ENCODE assay signal across 12 cellular contexts in genomic region chr10:24344279-24344678, GRCh38.
A peak's percentile ranks its signal among the peaks of the same experiment; 100 is the strongest.
DNase-seq lines count a peak whose midpoint lies in the region; TF ChIP-seq lines count a peak whose summit lies in the region.
"Had no signal": no experiment of that assay in that cellular context is flagged by ENCODE, and none has a peak within 500 bp of the region (broad histone marks: within the 10 kb centered on the region; RNA-seq: fewer than 3 reads in every experiment).

No MANE protein-coding gene starts in this region.

- in situ Hi-C loops in brain microvascular endothelial cell (cut with HindIII; ENCODE audit: low pct_ligation_motif_present, low sequenced_read_pairs): no loop called here

- H3K27me3 ChIP-seq in brain microvascular endothelial cell (replicated peaks): no peaks in the 10 kb centered on the region

- peak overlapping the region; percentile 1 for H3K4me3 Mint-ChIP-seq in mesothelial cell of epicardium
- H3K4me3 Mint-ChIP-seq: activated naive CD8-positive, alpha-beta T cell treated with anti-CD3 and anti-CD28 coated beads, Interleukin-2, amount 10 ng/mL, durations not matched to agents 7 days and 5 days; T-cell had no signal

- no peaks in the 10 kb centered on the region for H3K27me3 Mint-ChIP-seq in mesothelial cell of epicardium (ENCODE audit: low read depth)
- H3K27me3 Mint-ChIP-seq: activated naive CD8-positive, alpha-beta T cell treated with anti-CD3 and anti-CD28 coated beads, Interleukin-2, amount 10 ng/mL, durations not matched to agents 7 days and 5 days had no signal

- no peaks in the 10 kb centered on the region for H3K9me3 Mint-ChIP-seq in mesothelial cell of epicardium
- H3K9me3 Mint-ChIP-seq: activated naive CD8-positive, alpha-beta T cell treated with anti-CD3 and anti-CD28 coated beads, Interleukin-2, amount 10 ng/mL, durations not matched to agents 7 days and 5 days had no signal

- DNase-seq in AG08396 (ENCODE audit: low spot score) (peak; percentile 54), LHCN-M2 (ENCODE audit: low read depth) (peak; percentile 91), brain microvascular endothelial cell (peak; percentile 89), mesothelial cell of epicardium (ENCODE audit: low spot score in 2 of 2, unreplicated experiment in 2 of 2) (no peak), NCI-H510A (lab: John Stamatoyannopoulos, UW) (no peak), amygdala (lab: John Stamatoyannopoulos, UW) (no peak)
- no peak for DNase-seq in effector CD4-positive, alpha-beta T cell
- no peak for DNase-seq in activated CD8-positive, alpha-beta memory T cell treated with anti-CD3 and anti-CD28 coated beads for 24 hours
- DNase-seq: activated naive CD8-positive, alpha-beta T cell treated with anti-CD3 and anti-CD28 coated beads, Interleukin-2, amount 10 ng/mL, durations not matched to agents 7 days and 5 days; COR-L47; islet precursor cell; T-cell had no signal

- TF ChIP-seq CTCF in brain microvascular endothelial cell (IDR thresholded peaks at IDR 0.05; ENCODE audit: low read depth, low read length, missing control alignments) (no peak), mesothelial cell of epicardium (IDR thresholded peaks at IDR 0.05; ENCODE audit: unreplicated experiment) (no peak)

- H3K36me3 Mint-ChIP-seq in mesothelial cell of epicardium: peaks cover 2% of the 10 kb centered on the region
- H3K36me3 Mint-ChIP-seq: activated naive CD8-positive, alpha-beta T cell treated with anti-CD3 and anti-CD28 coated beads, Interleukin-2, amount 10 ng/mL, durations not matched to agents 7 days and 5 days; T-cell had no signal

- H3K27ac Mint-ChIP-seq in mesothelial cell of epicardium: peak overlapping the region; percentile 89
- H3K27ac Mint-ChIP-seq: activated naive CD8-positive, alpha-beta T cell treated with anti-CD3 and anti-CD28 coated beads, Interleukin-2, amount 10 ng/mL, durations not matched to agents 7 days and 5 days; T-cell had no signal

- H3K4me3 ChIP-seq in brain microvascular endothelial cell (ENCODE audit: low read depth, low read length): no peak overlapping the region

- peak overlapping the region; percentile 75 for H3K27ac ChIP-seq in brain microvascular endothelial cell

- no peaks in the 10 kb centered on the region for H3K36me3 ChIP-seq in brain microvascular endothelial cell (replicated peaks)

- H3K4me1 Mint-ChIP-seq in mesothelial cell of epicardium: peaks cover 69% of the 10 kb centered on the region
- H3K4me1 Mint-ChIP-seq: T-cell had no signal

Comparison
In these comparisons a context has a peak if more than half of its experiments do, and no peak if none do; other contexts are left out.
1. DNase-seq: peak in AG08396 (single experiment), LHCN-M2 (single experiment) and brain microvascular endothelial cell (single experiment); none in mesothelial cell of epicardium (0 of 2), effector CD4-positive, alpha-beta T cell (single experiment), activated CD8-positive, alpha-beta memory T cell treated with anti-CD3 and anti-CD28 coated beads for 24 hours (single experiment), NCI-H510A (single experiment) and amygdala (0 of 56).